8 cellular contexts compared by ENCODE assay signal in genomic region chr1:234602334-234603220, GRCh38. TPM values are rescaled to one million over a fixed set of nuclear protein-coding genes. Genes with fewer than 3 reads are reported as not detected.
DNase-seq lines count a peak whose midpoint lies in the region; ATAC-seq, FAIRE-seq and TF ChIP-seq lines count a peak whose summit lies in the region.

No MANE protein-coding gene starts in this region.

- H3K9me1 ChIP-seq in keratinocyte (ENCODE audit: control insufficient read depth, extremely low read depth, insufficient read depth, low read length) = no peaks in the 10 kb centered on the region

- no peaks in the 10 kb centered on the region for H3K27me3 Mint-ChIP-seq in Calu3 (ENCODE audit: unreplicated experiment)

- peak overlapping the region; percentile 85 for H3K27ac ChIP-seq in OCI-LY1 (ENCODE audit: low read depth, low read length, poor library complexity, severe bottlenecking)
- H3K27ac ChIP-seq in keratinocyte (ENCODE audit: control insufficient read depth, insufficient read depth, low read length) = peak overlapping the region; percentile 95
- peak overlapping the region; percentile 97 to 100 (median 100) for H3K27ac ChIP-seq in spleen

- no peak overlapping the region for H2AFZ ChIP-seq in OCI-LY1 (ENCODE audit: low read length)
- H2AFZ ChIP-seq in keratinocyte (ENCODE audit: control insufficient read depth, low read length) = no peak overlapping the region

- ATAC-seq in GM21515 (IDR thresholded peaks at IDR 0.05; ENCODE audit: unreplicated experiment) = no peak

- FAIRE-seq in HTR-8/SVneo (lab: Jason Lieb, UNC) (peak; percentile 48), keratinocyte (lab: Jason Lieb, UNC) (peak; percentile 95)

- peak overlapping the region; percentile 89 for H3K4me3 Mint-ChIP-seq in Calu3 (ENCODE audit: low read depth, unreplicated experiment)

- DNase-seq in Calu3 (peak; percentile 64), HTR-8/SVneo (ENCODE audit: insufficient read length, low spot score) (no peak), astrocyte of the spinal cord (ENCODE audit: low read depth, low spot score) (peak; percentile 96), keratinocyte (ENCODE audit: low read depth, low spot score) (peak; percentile 92), spleen (no peak), 8988T (no peak)

- TF ChIP-seq POLR2A in spleen (IDR thresholded peaks at IDR 0.05) = no peak

- H3K4me3 ChIP-seq in OCI-LY1 (ENCODE audit: low read depth, low read length, poor library complexity, severe bottlenecking) = peak overlapping the region; percentile 19
- peak overlapping the region; percentile 12 for H3K4me3 ChIP-seq in astrocyte of the spinal cord (ENCODE audit: low read depth, low read length)
- H3K4me3 ChIP-seq in keratinocyte (ENCODE audit: control insufficient read depth in 2 of 3, extremely low read depth in 1 of 3, insufficient read depth in 2 of 3, low read depth in 1 of 3, low read length in 3 of 3) = peak overlapping the region; percentile 79 to 97 (median 84)
- peak overlapping the region in 1 of 8 donors; percentile 89 for H3K4me3 ChIP-seq in spleen

- peaks cover 56% of the 10 kb centered on the region for H3K4me1 Mint-ChIP-seq in Calu3 (ENCODE audit: low read depth, unreplicated experiment)

- H3K9ac ChIP-seq in OCI-LY1 (ENCODE audit: low read length) (no peak overlapping the region), keratinocyte (ENCODE audit: control insufficient read depth, extremely low read depth, insufficient read depth, low read length) (peak overlapping the region; percentile 99)

- dilution Hi-C loops in keratinocyte (cut with MboI; ENCODE audit: extremely low pct_ligation_motif_present, low sequenced_read_pairs) = no loop called here

- H3K79me2 ChIP-seq in OCI-LY1 (ENCODE audit: insufficient read depth, low read length) = peaks cover 42% of the 10 kb centered on the region
- H3K79me2 ChIP-seq in keratinocyte (ENCODE audit: control insufficient read depth, insufficient read depth, low read length) = peaks cover 56% of the 10 kb centered on the region

- CTCF ChIA-PET in Calu3 (lab: Charles Lee) = interaction anchor here (1.0 to 2.0 kb wide), 4 partner anchors 9 to 481 kb away, joined by 3 to 11 read pairs (median 6); no protein-coding TSS in a partner anchor

- H3K9me3 ChIP-seq in OCI-LY1 (ENCODE audit: low read length) = no peaks in the 10 kb centered on the region
- H3K9me3 ChIP-seq in keratinocyte (ENCODE audit: control insufficient read depth, low read depth, low read length) = no peaks in the 10 kb centered on the region
- no peaks in the 10 kb centered on the region for H3K9me3 ChIP-seq in spleen

- TF ChIP-seq CTCF in Calu3 (IDR thresholded peaks at IDR 0.05; ENCODE audit: unreplicated experiment) (no peak), OCI-LY1 (IDR thresholded peaks at IDR 0.05; ENCODE audit: low read length) (no peak), astrocyte of the spinal cord (IDR thresholded peaks at IDR 0.05; ENCODE audit: low read depth, low read length) (no peak), keratinocyte (optimal IDR thresholded peaks at IDR 0.05 in 1 of 3, IDR thresholded peaks at IDR 0.05 in 1 of 3, conservative IDR thresholded peaks at IDR 0.05 in 1 of 3; ENCODE audit: extremely low read depth in 1 of 3, insufficient read depth in 2 of 3, low read length in 3 of 3) (no peak), spleen (IDR thresholded peaks at IDR 0.05 in 8 of 11, conservative IDR thresholded peaks at IDR 0.05 in 3 of 11) (no peak)

- no peaks in the 10 kb centered on the region for H3K9me2 ChIP-seq in OCI-LY1 (ENCODE audit: low read depth, low read length)

- WGBS in spleen, 5 donors = 36 to 44% (median 39%) methylated on average over 7 of the region's 7 CpGs

- peaks cover 26% of the 10 kb centered on the region for H3F3A ChIP-seq in OCI-LY1 (ENCODE audit: insufficient read depth, low read length)

- intact Hi-C loops in Calu3 (cut with micrococcal nuclease; ENCODE audit: unreplicated experiment) = no loop called here
- intact Hi-C loops in spleen (cut with DNase I; ENCODE audit: low total_unique reads) = no loop called here

- no peaks in the 10 kb centered on the region for H3K9me3 Mint-ChIP-seq in Calu3 (ENCODE audit: low read depth, unreplicated experiment)

- H4K20me1 ChIP-seq in OCI-LY1 (ENCODE audit: insufficient read depth, low read length) (no peaks in the 10 kb centered on the region), keratinocyte (ENCODE audit: control insufficient read depth, extremely low read depth, insufficient read depth, low read length) (peaks cover 10% of the 10 kb centered on the region)

- H3K4me2 ChIP-seq in OCI-LY1 (ENCODE audit: low read length) (peak overlapping the region; percentile 79), keratinocyte (ENCODE audit: control insufficient read depth, extremely low read depth, insufficient read depth, low read depth, low read length) (peak overlapping the region; percentile 100)

- H3K4me1 ChIP-seq in OCI-LY1 (ENCODE audit: insufficient read depth, low read length, severe bottlenecking) = peaks cover 91% of the 10 kb centered on the region
- H3K4me1 ChIP-seq in keratinocyte (ENCODE audit: control insufficient read depth, extremely low read depth, insufficient read depth, low read length) = peaks cover 50% of the 10 kb centered on the region
- H3K4me1 ChIP-seq in spleen = peaks cover 66 to 98% (median 91%) of the 10 kb centered on the region in 6 donors

- H3K27me3 ChIP-seq in OCI-LY1 (ENCODE audit: insufficient read depth, low read length) = no peaks in the 10 kb centered on the region
- H3K27me3 ChIP-seq in keratinocyte (ENCODE audit: control insufficient read depth, extremely low read depth, insufficient read depth, low read length) = no peaks in the 10 kb centered on the region
- H3K27me3 ChIP-seq in spleen (replicated peaks in 1 of 7) = no peaks in the 10 kb centered on the region

- H3K36me3 ChIP-seq in OCI-LY1 (ENCODE audit: insufficient read depth, low read length) (peaks cover 30% of the 10 kb centered on the region), keratinocyte (ENCODE audit: control insufficient read depth in 2 of 2, extremely low read depth in 1 of 2, insufficient read depth in 2 of 2, low read length in 2 of 2) (peaks cover 9 to 36% of the 10 kb centered on the region in 2 experiments), spleen (peaks cover 0 to 47% (median 8%) of the 10 kb centered on the region in 6 donors)

- no TSS peak for BruUV-seq in Calu3 (replicated peaks; lab: Mats Ljungman, UMichigan)

- in situ Hi-C loops in astrocyte of the spinal cord (cut with HindIII; ENCODE audit: low sequenced_read_pairs) = loop anchor here (25.0 kb wide), 1 partner anchor 360 kb away; no protein-coding TSS in a partner anchor

- peaks cover 90% of the 10 kb centered on the region for H3K36me3 Mint-ChIP-seq in Calu3 (ENCODE audit: insufficient read depth, unreplicated experiment)

- H3K27ac Mint-ChIP-seq in Calu3 (ENCODE audit: unreplicated experiment) = peak overlapping the region; percentile 96

RNA-seq across cellular contexts. Expression of gene IRF2BP2, which starts 7.4 kb away (rescaled TPM):
- 192 and 196 TPM in 2 replicates for total RNA-seq in Calu3 (2022)
- 29.9 to 59.7 TPM (median 40.2 TPM) in 3 replicates for polyA plus RNA-seq in keratinocyte
- 22.8 TPM for polyA plus RNA-seq in keratinocyte (2011; ENCODE audit: low read depth)
- polyA plus RNA-seq in keratinocyte (2011; cell fraction: cytosol; rRNA removed) = 31.4 and 43.0 TPM in 2 replicates
- polyA plus RNA-seq in keratinocyte (2011; cell fraction: nucleus; rRNA removed) = 108 and 150 TPM in 2 replicates
- 67.8 and 84.7 TPM in 2 replicates for polyA plus RNA-seq in keratinocyte (2012; ENCODE audit: low replicate concordance)
- 53.6 to 120 TPM (median 53.7 TPM) in 3 replicates for polyA minus RNA-seq in keratinocyte
- polyA minus RNA-seq in keratinocyte (2011; cell fraction: cytosol; rRNA and poly(A)+ RNA removed) = 87.9 TPM
- 76.1 and 79.2 TPM in 2 replicates for polyA minus RNA-seq in keratinocyte (2011; cell fraction: nucleus; rRNA and poly(A)+ RNA removed)
- 100 to 1,000 TPM in 1 of 7 donors, 10 to 100 TPM in 6; 57.2 to 109 (median 63.5) TPM for total RNA-seq in spleen
- polyA plus RNA-seq in spleen = 10 to 100 TPM; 39.1 to 55.5 (median 48.8) TPM

Comparison
In these comparisons a context has a peak if more than half of its experiments do, and no peak if none do; other contexts are left out.
1. DNase-seq: peak in Calu3 (single experiment), astrocyte of the spinal cord (single experiment) and keratinocyte (single experiment); none in HTR-8/SVneo (single experiment), spleen (single experiment) and 8988T (single experiment).
2. Peak in every context shown above with its lines, with median percentiles within 50 percentile points of each other: H3K27ac ChIP-seq.